ENCODE assay signal across 17 cellular contexts in the genomic region with DNA sequence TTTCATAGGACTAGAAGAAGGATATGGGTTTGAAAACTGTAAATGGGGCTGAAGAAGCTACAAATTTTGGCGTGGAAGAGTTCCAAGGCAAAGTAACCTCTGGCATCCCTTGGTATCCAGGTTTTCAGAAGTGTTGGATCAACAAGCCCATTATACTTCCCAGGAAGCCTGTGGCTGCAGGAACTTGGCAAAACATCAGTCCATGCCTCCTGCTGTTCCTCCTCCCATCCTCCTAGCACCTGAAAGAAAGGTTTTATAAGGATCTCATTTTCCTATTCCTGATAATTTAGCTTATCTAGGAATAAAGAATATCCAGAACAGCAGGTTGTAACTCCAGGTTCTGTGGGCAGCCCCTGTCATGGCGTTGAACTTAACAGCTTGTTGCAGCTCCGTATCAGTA.
DNase-seq lines count a peak whose midpoint lies in the region; ATAC-seq and TF ChIP-seq lines count a peak whose summit lies in the region.
"Had no signal": no experiment of that assay in that cellular context is flagged by ENCODE, and none has a peak within 500 bp of the region (broad histone marks: within the 10 kb centered on the region; RNA-seq: fewer than 3 reads in every experiment).

No MANE protein-coding gene starts in this region.

- H3K27ac ChIP-seq in caudate nucleus (ENCODE audit: low read depth, low read length) (peak overlapping the region; percentile 44), endodermal cell (ENCODE audit: low read depth, low read length) (no peak overlapping the region), substantia nigra (ENCODE audit: low read depth, low read length, poor library complexity, severe bottlenecking) (peak overlapping the region; percentile 6)
- H3K27ac ChIP-seq: BLaER1, C4-2B, GM23248 had no signal

- peaks cover 31% of the 10 kb centered on the region for H3K27me3 ChIP-seq in endodermal cell (ENCODE audit: control insufficient read depth, insufficient read depth, low read length, poor library complexity, severe bottlenecking)
- H3K27me3 ChIP-seq: BLaER1 had no signal

- H3K4me1 Mint-ChIP-seq in endodermal cell, result peaks cover 22% of the 10 kb centered on the region
- H3K4me1 Mint-ChIP-seq: B cell; CD4-positive, CD25-positive, alpha-beta regulatory T cell had no signal

- no peaks in the 10 kb centered on the region for H3K9me3 ChIP-seq in endodermal cell (ENCODE audit: control insufficient read depth, low read length)
- H3K9me3 ChIP-seq: BLaER1, Caco-2 had no signal

- H3K9me3 Mint-ChIP-seq in endodermal cell, result no peaks in the 10 kb centered on the region
- H3K9me3 Mint-ChIP-seq: CD8-positive, alpha-beta T cell; H9 had no signal

- no peak overlapping the region for H3K4me3 ChIP-seq in endodermal cell (ENCODE audit: low read length)
- H3K4me3 ChIP-seq: BLaER1 had no signal

- H3K27me3 Mint-ChIP-seq in endodermal cell (ENCODE audit: insufficient read depth), result peaks cover 65% of the 10 kb centered on the region
- H3K27me3 Mint-ChIP-seq: B cell; CD4-positive, CD25-positive, alpha-beta regulatory T cell had no signal

- no peak for TF ChIP-seq CTCF in endodermal cell (conservative IDR thresholded peaks at IDR 0.05)

- DNase-seq in caudate nucleus (lab: John Stamatoyannopoulos, UW) (no peak), endodermal cell (peak; percentile 64), substantia nigra (lab: John Stamatoyannopoulos, UW) (no peak), NCI-H1092 (lab: John Stamatoyannopoulos, UW) (no peak), kidney tubule cell (ENCODE audit: low spot score) (no peak)
- DNase-seq: Caco-2; CD4-positive, CD25-positive, alpha-beta regulatory T cell; CD8-positive, alpha-beta T cell; DMS153; DND-41; H9 had no signal

- H3K36me3 ChIP-seq in endodermal cell (ENCODE audit: control insufficient read depth, insufficient read depth, low read length), result no peaks in the 10 kb centered on the region
- H3K36me3 ChIP-seq: BLaER1 had no signal

- WGBS in endodermal cell (ENCODE audit: insufficient coverage in 1 of 2, insufficient read length in 1 of 2), 2 experiments, result 80 to 86% methylated on average over 3 of the region's 3 CpGs

- H3K9ac ChIP-seq in endodermal cell (ENCODE audit: extremely low read depth, low read length, poor library complexity, severe bottlenecking), result no peak overlapping the region
- H3K9ac ChIP-seq: BLaER1, GM23248 had no signal

- H3K36me3 Mint-ChIP-seq in endodermal cell (ENCODE audit: low read depth), result no peaks in the 10 kb centered on the region
- H3K36me3 Mint-ChIP-seq: CD4-positive, CD25-positive, alpha-beta regulatory T cell; CD8-positive, alpha-beta T cell had no signal

- H3K4me3 Mint-ChIP-seq in endodermal cell, result no peak overlapping the region
- H3K4me3 Mint-ChIP-seq: B cell; CD4-positive, CD25-positive, alpha-beta regulatory T cell; CD8-positive, alpha-beta T cell; H9 had no signal

- ATAC-seq in HG03442 (IDR thresholded peaks at IDR 0.05; ENCODE audit: unreplicated experiment), result no peak
- ATAC-seq: CD8-positive, alpha-beta T cell; HCT116 had no signal

- H3K4me1 ChIP-seq in endodermal cell (ENCODE audit: control insufficient read depth, insufficient read depth, low read length), result peaks cover 4% of the 10 kb centered on the region
- H3K4me1 ChIP-seq: BLaER1, Caco-2 had no signal

- H3K27ac Mint-ChIP-seq in endodermal cell, result no peak overlapping the region
- H3K27ac Mint-ChIP-seq: B cell; CD4-positive, CD25-positive, alpha-beta regulatory T cell; CD8-positive, alpha-beta T cell; H9 had no signal
